ENCODE assay signal across 7 cellular contexts in genomic region chrX:20306668-20307067, GRCh38.
"Had no signal": no experiment of that assay in that cellular context is flagged by ENCODE, and none has a peak within 500 bp of the region (broad histone marks: within the 10 kb centered on the region; RNA-seq: fewer than 3 reads in every experiment).

No MANE protein-coding gene starts in this region.

- DNase-seq: IMR-90, KBM-7, KG1 had no signal

- ATAC-seq: K562 had no signal

- H3K4me3 ChIP-seq: K562 had no signal

- H3K9me3 Mint-ChIP-seq: IgD-negative memory B cell had no signal

- H3K4me3 Mint-ChIP-seq: IgD-negative memory B cell had no signal

- H3K27ac ChIP-seq: HL-60 had no signal

- FAIRE-seq: HTR-8/SVneo, K562 had no signal
